Comparison of ENCODE assay signal across 2 cellular contexts in genomic region chr19:18060472-18060871, GRCh38.
TF ChIP-seq lines count a peak whose summit lies in the region.

No MANE protein-coding gene starts in this region.

TF ChIP-seq in SK-N-SH, 30 proteins besides CTCF, POLR2A, EP300 and RAD21 (continued from another document):
- TF ChIP-seq JUND (IDR thresholded peaks at IDR 0.05) (no peak), RCOR1 (IDR thresholded peaks at IDR 0.05; ENCODE audit: low read length) (no peak), USF1 (IDR thresholded peaks at IDR 0.05; ENCODE audit: borderline replicate concordance, low read depth) (peak; percentile 52; the same call in 1 of the 2 replicates), FOSL2 (IDR thresholded peaks at IDR 0.05; ENCODE audit: borderline replicate concordance, low read depth) (no peak), MEF2A (IDR thresholded peaks at IDR 0.05; ENCODE audit: borderline replicate concordance, low read depth) (no peak)

TF ChIP-seq in SK-N-SH treated with all-trans-retinoic acid at 6 μM for 48 hours, 23 proteins besides CTCF, POLR2A, EP300 and RAD21 (continued from another document):
- no peak for TF ChIP-seq OSR1 (CRISPR knock-in tag; IDR thresholded peaks at IDR 0.05)
- no peak for TF ChIP-seq POU6F1 (CRISPR knock-in tag; IDR thresholded peaks at IDR 0.05; ENCODE audit: borderline replicate concordance, low read depth)
- TF ChIP-seq BACH2 (CRISPR knock-in tag; IDR thresholded peaks at IDR 0.05; ENCODE audit: borderline replicate concordance): no peak
- no peak for TF ChIP-seq TSHZ2 (CRISPR knock-in tag; IDR thresholded peaks at IDR 0.05)
- TF ChIP-seq ARNTL (CRISPR knock-in tag; IDR thresholded peaks at IDR 0.05; ENCODE audit: borderline replicate concordance, low read depth): no peak
- no peak for TF ChIP-seq TCF4 (CRISPR knock-in tag; IDR thresholded peaks at IDR 0.05; ENCODE audit: borderline replicate concordance)
- no peak for TF ChIP-seq CSRNP3 (CRISPR knock-in tag; IDR thresholded peaks at IDR 0.05)
- no peak for TF ChIP-seq ISL1 (CRISPR knock-in tag; IDR thresholded peaks at IDR 0.05)
- no peak for TF ChIP-seq ESRRG (CRISPR knock-in tag; IDR thresholded peaks at IDR 0.05)
- TF ChIP-seq CSDC2 (CRISPR knock-in tag; IDR thresholded peaks at IDR 0.05): no peak
- TF ChIP-seq ZNF70 (CRISPR knock-in tag; IDR thresholded peaks at IDR 0.05): no peak
- no peak for TF ChIP-seq ZNF8 (CRISPR knock-in tag; IDR thresholded peaks at IDR 0.05)
- TF ChIP-seq PATZ1 (CRISPR knock-in tag; IDR thresholded peaks at IDR 0.05; ENCODE audit: borderline replicate concordance): no peak
- no peak for TF ChIP-seq TOX (CRISPR knock-in tag; IDR thresholded peaks at IDR 0.05; ENCODE audit: borderline replicate concordance)
- TF ChIP-seq GLIS3 (CRISPR knock-in tag; IDR thresholded peaks at IDR 0.05): no peak
- TF ChIP-seq ZNF565 (CRISPR knock-in tag; conservative IDR thresholded peaks at IDR 0.05; ENCODE audit: low read depth): no peak
